In genomic region chr6:14018559-14018958, GRCh38 we compare ENCODE assay signal across 6 cellular contexts.
DNase-seq lines count a peak whose midpoint lies in the region; ATAC-seq, FAIRE-seq and TF ChIP-seq lines count a peak whose summit lies in the region.
"Not testable (repeated sequence)": the region's sequence is repeated elsewhere in the genome, so short reads cannot be mapped to it uniquely, and the experiment has no call there.

No MANE protein-coding gene starts in this region.

- H3K27me3 Mint-ChIP-seq in GM23338 (ENCODE audit: insufficient read depth, low read depth, poor library complexity) (peaks cover 19% of the 10 kb centered on the region), mesothelial cell of epicardium (ENCODE audit: low read depth) (peaks cover 11% of the 10 kb centered on the region)
- H3K27me3 Mint-ChIP-seq in glutamatergic neuron (ENCODE audit: unreplicated experiment); neural progenitor cell (ENCODE audit: insufficient read depth, low read depth): not testable (repeated sequence)

- not testable (repeated sequence) for DNase-seq in GM23338 (ENCODE audit: low spot score); K562 (ENCODE audit: extremely low read depth in 1 of 4, low spot score in 3 of 4); glutamatergic neuron; mesothelial cell of epicardium (ENCODE audit: low spot score in 2 of 2, unreplicated experiment in 2 of 2); neural progenitor cell (ENCODE audit: low spot score)
- peak; percentile 68 for DNase-seq in testis

- H3K4me1 ChIP-seq in GM23338 (ENCODE audit: insufficient read depth) (peaks cover 24% of the 10 kb centered on the region), K562 (replicated peaks in 1 of 2; ENCODE audit: control insufficient read depth in 2 of 2, insufficient read depth in 2 of 2, low read length in 2 of 2) (peaks cover 0 to 12% of the 10 kb centered on the region in 2 experiments; a peak in 3 of 5 replicates), neural progenitor cell (peaks cover 32% of the 10 kb centered on the region)
- H3K4me1 ChIP-seq in testis: not testable (repeated sequence)

- not testable (repeated sequence) for TF ChIP-seq CTCF in GM23338 (conservative IDR thresholded peaks at IDR 0.05; ENCODE audit: low read depth in 2 of 2); K562 (IDR thresholded peaks at IDR 0.05 in 2 of 3, conservative IDR thresholded peaks at IDR 0.05 in 1 of 3; ENCODE audit: insufficient read depth in 2 of 3, low read depth in 1 of 3, low read length in 3 of 3); glutamatergic neuron (IDR thresholded peaks at IDR 0.05; ENCODE audit: partially characterized antibody, unreplicated experiment); mesothelial cell of epicardium (IDR thresholded peaks at IDR 0.05; ENCODE audit: unreplicated experiment); neural progenitor cell (IDR thresholded peaks at IDR 0.05); testis (IDR thresholded peaks at IDR 0.05)

- H3K4me3 Mint-ChIP-seq in GM23338, neural progenitor cell: not testable (repeated sequence)
- H3K4me3 Mint-ChIP-seq in glutamatergic neuron (ENCODE audit: unreplicated experiment) (peak overlapping the region; percentile 76), mesothelial cell of epicardium (peak overlapping the region; percentile 42)

- intact Hi-C loops in K562 (cut with micrococcal nuclease); testis (cut with DNase I; ENCODE audit: low total_unique reads): not testable (repeated sequence)

- H3K27ac ChIP-seq in GM23338 (ENCODE audit: low read depth); K562 (ENCODE audit: extremely low read depth, low read depth, low read length); neural progenitor cell; testis: not testable (repeated sequence)

- CTCF ChIA-PET in K562 (lab: Yijun Ruan, JAX; ENCODE audit: low intra/inter-chr PET ratio): not testable (repeated sequence)

- not testable (repeated sequence) for H3K9ac ChIP-seq in K562 (ENCODE audit: insufficient read depth in 1 of 2, low read depth in 2 of 2, low read length in 2 of 2); neural progenitor cell

- TF ChIP-seq POLR2A in K562 (conservative IDR thresholded peaks at IDR 0.05); testis (IDR thresholded peaks at IDR 0.05): not testable (repeated sequence)

- not testable (repeated sequence) for H3K27ac Mint-ChIP-seq in GM23338; glutamatergic neuron (ENCODE audit: unreplicated experiment); mesothelial cell of epicardium; neural progenitor cell

- TF ChIP-seq EP300 in K562 (IDR thresholded peaks at IDR 0.05; ENCODE audit: low read length): not testable (repeated sequence)

- H3K27me3 ChIP-seq in GM23338 (ENCODE audit: insufficient read depth); K562 (ENCODE audit: control insufficient read depth in 2 of 2, insufficient read depth in 2 of 2, low read length in 2 of 2); testis: not testable (repeated sequence)
- peaks cover 22% of the 10 kb centered on the region for H3K27me3 ChIP-seq in neural progenitor cell

- not testable (repeated sequence) for BruUV-seq in K562 (replicated peaks; lab: Mats Ljungman, UMichigan)

- H3K9me1 ChIP-seq in K562 (ENCODE audit: control insufficient read depth, insufficient read depth, low read length): not testable (repeated sequence)

- not testable (repeated sequence) for H3K9me3 Mint-ChIP-seq in GM23338; glutamatergic neuron (ENCODE audit: unreplicated experiment); mesothelial cell of epicardium; neural progenitor cell

- WGBS in K562 (ENCODE audit: insufficient coverage, low coverage, missing lambda C conversion rate): 77% methylated on average over 4 of the region's 6 CpGs
- WGBS in testis, 2 donors: 66 to 70% methylated on average over 6 of the region's 6 CpGs

- not testable (repeated sequence) for H3K36me3 Mint-ChIP-seq in GM23338 (ENCODE audit: low read depth); mesothelial cell of epicardium; neural progenitor cell
- H3K36me3 Mint-ChIP-seq in glutamatergic neuron (ENCODE audit: unreplicated experiment): peaks cover 11% of the 10 kb centered on the region

- not testable (repeated sequence) for H3K36me3 ChIP-seq in GM23338 (ENCODE audit: insufficient read depth); K562 (ENCODE audit: control insufficient read depth, insufficient read depth, low read length); neural progenitor cell; testis (ENCODE audit: low read depth, missing control alignments)

- TF ChIP-seq RAD21 in K562 (CRISPR knock-in tag; conservative IDR thresholded peaks at IDR 0.05 in 1 of 2, IDR thresholded peaks at IDR 0.05 in 1 of 2): not testable (repeated sequence)

- in situ Hi-C loops in K562 (cut with MboI): not testable (repeated sequence)

- H3F3A ChIP-seq in GM23338 (replicated peaks; ENCODE audit: low read depth): not testable (repeated sequence)
- peaks cover 21% of the 10 kb centered on the region for H3F3A ChIP-seq in neural progenitor cell (ENCODE audit: low read depth)

- H3K4me1 Mint-ChIP-seq in GM23338 (peaks cover 27% of the 10 kb centered on the region), mesothelial cell of epicardium (peaks cover 13% of the 10 kb centered on the region), neural progenitor cell (peaks cover 33% of the 10 kb centered on the region)
- H3K4me1 Mint-ChIP-seq in glutamatergic neuron (ENCODE audit: low read depth, unreplicated experiment): not testable (repeated sequence)

- POLR2A ChIA-PET in K562 (lab: Yijun Ruan, JAX): interaction anchor here (0.7 to 1.1 kb wide), 3 partner anchors 8 to 25 kb away, joined by 3 read pairs; no protein-coding TSS in a partner anchor

- H2AFZ ChIP-seq in GM23338; K562 (ENCODE audit: low read depth, low read length); neural progenitor cell (replicated peaks): not testable (repeated sequence)

- not testable (repeated sequence) for H4K20me1 ChIP-seq in GM23338 (replicated peaks; ENCODE audit: insufficient read depth); K562 (replicated peaks; ENCODE audit: control insufficient read depth, insufficient read depth, low read length); neural progenitor cell (ENCODE audit: low read depth)

- peak overlapping the region; percentile 55; the same call in 1 of the 2 replicates for H3K4me3 ChIP-seq in GM23338
- not testable (repeated sequence) for H3K4me3 ChIP-seq in K562, neural progenitor cell
- H3K4me3 ChIP-seq in testis: peak overlapping the region in 1 of 2 donors; percentile 45

- FAIRE-seq in K562 (lab: Jason Lieb, UNC): not testable (repeated sequence)

- H3K4me2 ChIP-seq in GM23338: peak overlapping the region; percentile 81; the same call in 1 of the 2 replicates
- H3K4me2 ChIP-seq in K562 (ENCODE audit: insufficient read depth, low read length): not testable (repeated sequence)
- peak overlapping the region; percentile 74 for H3K4me2 ChIP-seq in neural progenitor cell

- H3K9me2 ChIP-seq in GM23338 (ENCODE audit: insufficient read depth): not testable (repeated sequence)

- H3K9me3 ChIP-seq in K562 (replicated peaks; ENCODE audit: control insufficient read depth, insufficient read depth, low read depth, low read length); neural progenitor cell (ENCODE audit: low read depth); testis: not testable (repeated sequence)

- ATAC-seq in GM23338, K562: not testable (repeated sequence)

- not testable (repeated sequence) for H3K79me2 ChIP-seq in GM23338 (replicated peaks; ENCODE audit: insufficient read depth); K562 (ENCODE audit: control insufficient read depth, insufficient read depth, low read length); neural progenitor cell (ENCODE audit: low read depth)

TF ChIP-seq in K562, 482 proteins besides CTCF, POLR2A, EP300 and RAD21:
- TF ChIP-seq NFYB (IDR thresholded peaks at IDR 0.05; ENCODE audit: extremely low read depth, insufficient read length) (peak; percentile 59), CBX3 (IDR thresholded peaks at IDR 0.05; ENCODE audit: borderline replicate concordance in 1 of 2, low read length in 2 of 2) (0 out of 3 replicates have a peak, but pooled peaks of 1 of the 2 experiments have one; percentile 14), CHAMP1 (IDR thresholded peaks at IDR 0.05) (0 out of 2 replicates have a peak, but pooled peaks have one; percentile 43)
